ENCODE assay signal across 14 cellular contexts in the genomic region with DNA sequence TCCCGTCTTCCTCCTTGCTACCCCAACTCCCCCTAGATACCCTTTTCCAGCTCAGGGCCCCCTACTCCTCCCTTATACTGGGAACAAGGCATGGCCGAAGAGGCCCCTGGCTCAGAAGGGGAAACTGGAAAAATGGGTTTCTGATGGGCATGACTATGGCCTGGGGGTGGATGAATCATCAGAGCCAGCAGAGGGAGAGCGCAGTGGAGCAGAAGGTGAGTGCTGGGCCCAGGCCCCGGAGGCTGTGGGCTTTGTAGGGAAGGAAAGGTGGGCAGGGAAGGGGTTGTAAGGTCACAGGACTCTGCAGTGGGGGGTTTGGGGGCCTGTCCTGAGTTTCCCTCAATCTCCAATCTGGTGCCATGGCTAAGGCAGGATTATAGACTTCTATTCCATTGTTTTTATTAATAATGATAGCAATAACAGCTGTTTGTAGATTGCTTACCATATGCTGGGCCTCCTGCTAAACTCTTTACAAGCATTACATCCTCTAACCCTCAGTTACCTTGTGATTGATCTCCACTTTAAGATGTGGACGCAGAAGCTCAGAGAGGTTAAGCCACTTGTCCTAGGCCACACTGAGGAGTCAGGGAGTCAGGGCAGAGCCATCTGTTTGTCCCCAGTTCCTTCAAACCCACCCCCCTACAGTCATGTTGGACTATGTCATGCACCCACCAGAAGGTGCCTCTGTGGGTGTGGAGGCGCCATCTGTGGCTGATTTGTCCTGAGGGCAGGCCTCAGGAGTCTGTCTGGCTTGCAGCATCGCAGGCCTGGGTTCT. TPM values are rescaled to one million over a fixed set of nuclear protein-coding genes. Genes with fewer than 3 reads are reported as not detected.
A peak's percentile ranks its signal among the peaks of the same experiment; 100 is the strongest.
DNase-seq lines count a peak whose midpoint lies in the region; ATAC-seq and TF ChIP-seq lines count a peak whose summit lies in the region.
"Had no signal": no experiment of that assay in that cellular context is flagged by ENCODE, and none has a peak within 500 bp of the region (broad histone marks: within the 10 kb centered on the region; RNA-seq: fewer than 3 reads in every experiment).

No MANE protein-coding gene starts in this region.

- POLR2A ChIA-PET in PC-3 (lab: Charles Lee; ENCODE audit: unreplicated experiment), result no interaction called here

- peaks cover 5 to 8% of the 10 kb centered on the region in 2 donors for H3K9me3 Mint-ChIP-seq in effector memory CD8-positive, alpha-beta T cell

- peak overlapping the region; percentile 4; the same call in 1 of the 2 replicates for H3K9ac ChIP-seq in PC-3 (ENCODE audit: low read length)

- H3K9me2 ChIP-seq in PC-3 (replicated peaks; ENCODE audit: low read length), result no peaks in the 10 kb centered on the region

- H3K27me3 Mint-ChIP-seq in effector memory CD8-positive, alpha-beta T cell, result peaks cover 0 to under 1% of the 10 kb centered on the region in 2 donors

- no peaks in the 10 kb centered on the region for H3K36me3 ChIP-seq in PC-3 (ENCODE audit: low read depth, low read length)
- H3K36me3 ChIP-seq: heart left ventricle, right atrium auricular region had no signal

- H3K9me3 ChIP-seq in PC-3 (ENCODE audit: low read length), result 0 out of 2 replicates have a peak, but pooled peaks cover 7% of the 10 kb centered on the region

- DNase-seq in GM03348 (ENCODE audit: low spot score), result peak; percentile 31
- peak; percentile 94 for DNase-seq in PC-3
- peak; percentile 92 for DNase-seq in epithelial cell of esophagus (ENCODE audit: low read depth)
- DNase-seq in omental fat pad (ENCODE audit: low spot score), result no peak
- no peak for DNase-seq in NCI-H1417 treated with DMSO at 0.1 percent for 48 hours (lab: John Stamatoyannopoulos, UW)
- no peak for DNase-seq in effector memory CD8-positive, alpha-beta T cell
- no peak for DNase-seq in NCI-H510A (lab: John Stamatoyannopoulos, UW)
- DNase-seq: activated CD4-positive, alpha-beta T cell treated with anti-CD3 and anti-CD28 coated beads, Interleukin-2, amount 50 U/mL, for 48 hours; activated naive CD4-positive, alpha-beta T cell treated with anti-CD3 and anti-CD28 coated beads, Interleukin-2, amount 10 ng/mL, durations not matched to agents 7 days and 5 days; CD4-positive, CD25-positive, alpha-beta regulatory T cell; heart left ventricle; NCI-H1092 had no signal

- H3K4me1 Mint-ChIP-seq in effector memory CD8-positive, alpha-beta T cell (ENCODE audit: low read depth in 2 of 2), result peaks cover 4% of the 10 kb centered on the region in 2 donors
- H3K4me1 Mint-ChIP-seq: activated naive CD4-positive, alpha-beta T cell treated with anti-CD3 and anti-CD28 coated beads, Interleukin-2, amount 10 ng/mL, durations not matched to agents 7 days and 5 days; CD4-positive, CD25-positive, alpha-beta regulatory T cell had no signal

- H3K27ac Mint-ChIP-seq in effector memory CD8-positive, alpha-beta T cell, result no peak overlapping the region
- H3K27ac Mint-ChIP-seq: activated naive CD4-positive, alpha-beta T cell treated with anti-CD3 and anti-CD28 coated beads, Interleukin-2, amount 10 ng/mL, durations not matched to agents 7 days and 5 days; CD4-positive, CD25-positive, alpha-beta regulatory T cell had no signal

- no peak for TF ChIP-seq CTCF in PC-3 (conservative IDR thresholded peaks at IDR 0.05; ENCODE audit: low read depth, low read length)
- TF ChIP-seq CTCF in epithelial cell of esophagus (IDR thresholded peaks at IDR 0.05; ENCODE audit: insufficient read depth, low read depth, low read length, missing control alignments), result no peak
- TF ChIP-seq CTCF in omental fat pad (IDR thresholded peaks at IDR 0.05), result no peak

- peak overlapping the region; percentile 67 for H3K27ac ChIP-seq in PC-3 (ENCODE audit: low read length)
- H3K27ac ChIP-seq: right atrium auricular region had no signal

- H3K4me3 Mint-ChIP-seq in effector memory CD8-positive, alpha-beta T cell, result no peak overlapping the region
- H3K4me3 Mint-ChIP-seq: activated naive CD4-positive, alpha-beta T cell treated with anti-CD3 and anti-CD28 coated beads, Interleukin-2, amount 10 ng/mL, durations not matched to agents 7 days and 5 days; CD4-positive, CD25-positive, alpha-beta regulatory T cell had no signal

- no peaks in the 10 kb centered on the region for H3K79me2 ChIP-seq in PC-3 (ENCODE audit: low read length)

- H2AFZ ChIP-seq in PC-3 (ENCODE audit: low read length), result peak overlapping the region; percentile 64; the same call in 1 of the 2 replicates

- H3F3A ChIP-seq in PC-3 (ENCODE audit: low read length, unreplicated experiment), result no peaks in the 10 kb centered on the region

- H3K27me3 ChIP-seq in PC-3 (ENCODE audit: low read length), result no peaks in the 10 kb centered on the region
- H3K27me3 ChIP-seq: heart left ventricle, right atrium auricular region had no signal

- BruUV-seq in PC-3 (replicated peaks; lab: Mats Ljungman, UMichigan), result no TSS peak

- H4K20me1 ChIP-seq in PC-3 (ENCODE audit: low read length), result no peaks in the 10 kb centered on the region

- peak overlapping the region; percentile 49 for H3K4me2 ChIP-seq in PC-3 (ENCODE audit: low read length)

- ATAC-seq in PC-3, result peak; percentile 85
- peak; percentile 39 for ATAC-seq in omental fat pad (ENCODE audit: low FRiP score)
- ATAC-seq in effector memory CD8-positive, alpha-beta T cell (replicated peaks), result no peak
- no peak for ATAC-seq in HG03378 (IDR thresholded peaks at IDR 0.05; ENCODE audit: unreplicated experiment)

- CTCF ChIA-PET in PC-3 (lab: Charles Lee), result no interaction called here

- peaks cover 34% of the 10 kb centered on the region for H3K4me1 ChIP-seq in PC-3 (ENCODE audit: insufficient read depth, low read length)
- H3K4me1 ChIP-seq: right atrium auricular region had no signal

- no peaks in the 10 kb centered on the region for H3K36me3 Mint-ChIP-seq in effector memory CD8-positive, alpha-beta T cell (ENCODE audit: insufficient read depth)
- H3K36me3 Mint-ChIP-seq: activated naive CD4-positive, alpha-beta T cell treated with anti-CD3 and anti-CD28 coated beads, Interleukin-2, amount 10 ng/mL, durations not matched to agents 7 days and 5 days; CD4-positive, CD25-positive, alpha-beta regulatory T cell had no signal

- intact Hi-C loops in PC-3 (cut with micrococcal nuclease), result loop anchor here (5.0 kb wide), 2 partner anchors 37 to 147 kb away; a partner anchor contains a TSS

- H3K4me3 ChIP-seq in PC-3 (ENCODE audit: low read length) (no peak overlapping the region), epithelial cell of esophagus (ENCODE audit: low read length) (no peak overlapping the region)
- H3K4me3 ChIP-seq: heart left ventricle, right atrium auricular region had no signal

RNA-seq across cellular contexts. Expression of a gene that starts 36.2 kb away (rescaled TPM):
- total RNA-seq in PC-3 (2014; rRNA removed), result 10.8 and 17.0 TPM in 2 replicates
- total RNA-seq in omental fat pad, result 10 to 100 TPM; 10.4 to 13.9 (median 11.2) TPM

RNA-seq across cellular contexts. Expression of a gene that starts 38.2 kb away (rescaled TPM):
- total RNA-seq in PC-3 (2014; rRNA removed) (3.9 and 9.7 TPM in 2 replicates), omental fat pad (1 to 10 TPM; 2.7 to 6.3 (median 3.6) TPM)

Comparison
In these comparisons a context has a peak if more than half of its experiments do, and no peak if none do; other contexts are left out.
1. DNase-seq: peak in GM03348 (single experiment), PC-3 (single experiment) and epithelial cell of esophagus (single experiment); none in omental fat pad (single experiment), NCI-H1417 treated with DMSO at 0.1 percent for 48 hours (single experiment), effector memory CD8-positive, alpha-beta T cell (0 of 3) and NCI-H510A (single experiment).
2. ATAC-seq: peak in PC-3 (single experiment) and omental fat pad (single experiment); none in effector memory CD8-positive, alpha-beta T cell (single experiment) and HG03378 (single experiment).